ENCODE assay signal across 1 cellular context in genomic region chr19:16587031-16588023, GRCh38.
TF ChIP-seq lines count a peak whose summit lies in the region.

No MANE protein-coding gene starts in this region.

TF ChIP-seq in endothelial cell of umbilical vein, 7 proteins besides CTCF, POLR2A, EP300 and RAD21:
- TF ChIP-seq EZH2 (IDR thresholded peaks at IDR 0.05; ENCODE audit: borderline replicate concordance, low read depth, low read length, severe bottlenecking) (no peak), MYC (IDR thresholded peaks at IDR 0.05; ENCODE audit: low read depth, low read length) (no peak), FOS (IDR thresholded peaks at IDR 0.05; ENCODE audit: borderline replicate concordance, insufficient read depth, low read length) (no peak)
